ENCODE assay signal across 19 cellular contexts in the genomic region with DNA sequence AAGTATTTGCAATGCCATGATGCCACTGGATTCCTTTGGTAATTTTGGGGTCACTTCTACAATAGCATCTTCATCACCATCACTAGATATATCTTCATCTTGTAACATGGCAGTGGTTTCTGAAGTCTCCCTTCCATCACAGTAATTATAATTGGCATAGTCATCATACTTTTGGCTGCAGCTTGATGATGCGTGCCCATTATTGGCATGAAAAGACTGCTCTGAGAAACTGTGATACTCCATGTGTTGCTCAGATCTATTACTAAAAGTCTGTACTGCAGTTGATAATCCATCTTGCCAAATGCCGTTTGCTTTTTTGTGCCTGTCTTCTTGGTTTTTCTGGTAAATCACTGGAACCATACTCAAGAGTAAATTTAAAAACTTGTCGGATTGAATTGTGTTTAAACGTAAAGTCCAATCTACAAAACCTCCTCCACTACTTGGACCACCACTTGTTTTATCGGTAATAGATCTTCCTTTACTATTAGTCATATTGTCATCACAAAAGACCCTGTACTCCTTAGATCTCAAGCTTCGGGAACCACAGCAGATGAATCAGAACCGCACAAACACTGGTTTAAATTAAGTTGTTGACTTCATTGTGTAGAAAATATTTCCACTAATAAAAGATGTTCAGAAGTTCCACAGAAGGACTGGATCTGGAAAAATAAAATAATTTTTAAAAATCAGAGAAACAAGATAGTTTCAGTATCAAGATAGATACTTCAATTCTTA.
"Had no signal": no experiment of that assay in that cellular context is flagged by ENCODE, and none has a peak within 500 bp of the region (broad histone marks: within the 10 kb centered on the region; RNA-seq: fewer than 3 reads in every experiment).

No MANE protein-coding gene starts in this region.

- H3K4me3 Mint-ChIP-seq: activated naive CD8-positive, alpha-beta T cell; nephron progenitor cell; stimulated activated naive B cell treated with anti-CD40 and anti-IgM and Interleukin-4, amounts not matched to agents 10 μg/mL and 1 μg/mL and 100 μg/mL, for 72 hours had no signal

- DNase-seq: activated CD4-positive, alpha-beta T cell treated with anti-CD3 and anti-CD28 coated beads, Interleukin-2, amount 50 U/mL, for 4 hours; activated gamma-delta T cell treated with Interleukin-2 at 50 U/mL for 16 hours; amniotic stem cell; effector CD8-positive, alpha-beta T cell; foreskin keratinocyte; glutamatergic neuron; hippocampal formation; islet precursor cell; midbrain; nephron progenitor cell; occipital lobe; posterior cingulate gyrus; sigmoid colon; stimulated activated naive B cell treated with anti-CD40 and anti-IgM and Interleukin-4, amounts not matched to agents 10 μg/mL and 1 μg/mL and 100 μg/mL, for 72 hours; T-helper 2 cell had no signal

- H3K4me1 Mint-ChIP-seq: nephron progenitor cell had no signal

- H3K9me3 Mint-ChIP-seq: stimulated activated naive B cell treated with anti-CD40 and anti-IgM and Interleukin-4, amounts not matched to agents 10 μg/mL and 1 μg/mL and 100 μg/mL, for 72 hours had no signal

- H3K36me3 ChIP-seq: sigmoid colon had no signal

- H3K27ac ChIP-seq: foreskin keratinocyte, sigmoid colon, thoracic aorta had no signal

- H3K27me3 Mint-ChIP-seq: activated naive CD8-positive, alpha-beta T cell; stimulated activated naive B cell treated with anti-CD40 and anti-IgM and Interleukin-4, amounts not matched to agents 10 μg/mL and 1 μg/mL and 100 μg/mL, for 72 hours had no signal

- H3K9me3 ChIP-seq: sigmoid colon, thoracic aorta had no signal

- H3K36me3 Mint-ChIP-seq: activated naive CD8-positive, alpha-beta T cell had no signal

- H3K27me3 ChIP-seq: foreskin keratinocyte, sigmoid colon had no signal

- H3K27ac Mint-ChIP-seq: activated naive CD8-positive, alpha-beta T cell; nephron progenitor cell; stimulated activated naive B cell treated with anti-CD40 and anti-IgM and Interleukin-4, amounts not matched to agents 10 μg/mL and 1 μg/mL and 100 μg/mL, for 72 hours had no signal

- ATAC-seq: esophagus mucosa; foreskin keratinocyte; left lobe of liver; stimulated activated naive B cell treated with anti-CD40 and anti-IgM and Interleukin-4, amounts not matched to agents 10 μg/mL and 1 μg/mL and 100 μg/mL, for 72 hours had no signal

- H3K4me3 ChIP-seq: sigmoid colon, thoracic aorta had no signal
